ENCODE assay signal across 9 cellular contexts in genomic region chr11:118003021-118003423, GRCh38. TPM values are rescaled to one million over a fixed set of nuclear protein-coding genes. Genes with fewer than 3 reads are reported as not detected.
DNase-seq lines count a peak whose midpoint lies in the region; ATAC-seq lines count a peak whose summit lies in the region.
"Had no signal": no experiment of that assay in that cellular context is flagged by ENCODE, and none has a peak within 500 bp of the region (broad histone marks: within the 10 kb centered on the region; RNA-seq: fewer than 3 reads in every experiment).

No MANE protein-coding gene starts in this region.

- no peaks in the 10 kb centered on the region for H4K20me1 ChIP-seq in Karpas-422 (ENCODE audit: insufficient read depth, low read depth, low read length)

- H3K79me2 ChIP-seq in Karpas-422 (ENCODE audit: low read length) = no peaks in the 10 kb centered on the region

- H3K4me3 ChIP-seq in Karpas-422 (ENCODE audit: low read length) (no peak overlapping the region), esophagus (ENCODE audit: low read depth in 1 of 2, low read length in 2 of 2) (no peak overlapping the region)

- no peaks in the 10 kb centered on the region for H3K9me2 ChIP-seq in Karpas-422 (replicated peaks; ENCODE audit: insufficient read depth, low read length)

- no peak overlapping the region for H3K9ac ChIP-seq in Karpas-422 (ENCODE audit: low read length)

- H2AFZ ChIP-seq in Karpas-422 (ENCODE audit: low read length) = no peak overlapping the region

- no peak for ATAC-seq in HG03135 (IDR thresholded peaks at IDR 0.05; ENCODE audit: unreplicated experiment)

- H3K27me3 ChIP-seq in Karpas-422 (ENCODE audit: low read length) = no peaks in the 10 kb centered on the region
- H3K27me3 ChIP-seq in esophagus (ENCODE audit: control insufficient read depth in 1 of 2, insufficient read depth in 2 of 2, low read length in 2 of 2) = no peaks in the 10 kb centered on the region

- WGBS in esophagus, 2 donors = 52 to 56% methylated on average over 1 of the region's 1 CpG

- H3K27ac ChIP-seq in Karpas-422 (ENCODE audit: low read length) = peak overlapping the region; percentile 57
- peak overlapping the region; percentile 66 to 78 for H3K27ac ChIP-seq in esophagus (ENCODE audit: low read depth in 2 of 2, low read length in 1 of 2)

- H3K4me2 ChIP-seq in Karpas-422 (ENCODE audit: low read depth, low read length, poor library complexity, severe bottlenecking) = no peak overlapping the region

- peaks cover 60% of the 10 kb centered on the region for H3K4me1 ChIP-seq in Karpas-422 (ENCODE audit: low read length)
- H3K4me1 ChIP-seq in esophagus (ENCODE audit: control insufficient read depth in 2 of 2, insufficient read depth in 2 of 2, low read length in 1 of 2) = peaks cover 0 to 7% of the 10 kb centered on the region in 2 donors

- H3K9me3 ChIP-seq in Karpas-422 (ENCODE audit: low read length) = no peaks in the 10 kb centered on the region
- H3K9me3 ChIP-seq in esophagus (ENCODE audit: control insufficient read depth in 2 of 2, insufficient read depth in 1 of 2, low read depth in 1 of 2, low read length in 1 of 2) = no peaks in the 10 kb centered on the region

- DNase-seq in Karpas-422 (no peak), NCI-H1930 (lab: John Stamatoyannopoulos, UW) (no peak), NCI-H82 (lab: John Stamatoyannopoulos, UW) (no peak), NCI-H1105 (lab: John Stamatoyannopoulos, UW) (no peak)
- DNase-seq in activated CD4-positive, alpha-beta T cell treated with anti-CD3 and anti-CD28 coated beads for 48 hours = peak; percentile 70
- DNase-seq in stimulated activated CD8-positive, alpha-beta memory T cell treated with anti-CD3 and anti-CD28 coated beads, Interleukin-4, amount 100 ng/mL, for 48 hours = peak; percentile 76
- DNase-seq: foreskin fibroblast had no signal

- no peaks in the 10 kb centered on the region; the same call in 1 of the 2 replicates for H3K36me3 ChIP-seq in Karpas-422 (ENCODE audit: insufficient read depth, low read length)
- peaks cover 0 to 6% of the 10 kb centered on the region in 2 donors for H3K36me3 ChIP-seq in esophagus (ENCODE audit: control insufficient read depth in 2 of 2, insufficient read depth in 2 of 2, low read length in 1 of 2)

RNA-seq across cellular contexts. Expression of gene IL10RA, which starts 16.8 kb away (rescaled TPM):
- 25.5 and 49.8 TPM in 2 replicates for total RNA-seq in Karpas-422 (2014; rRNA removed; shearing (Covaris generic); ENCODE audit: low replicate concordance)
- polyA plus RNA-seq in esophagus = 1 to 10 TPM; 2.0 to 2.2 TPM

Comparison
In these comparisons a context has a peak if more than half of its experiments do, and no peak if none do; other contexts are left out.
1. DNase-seq: peak in activated CD4-positive, alpha-beta T cell treated with anti-CD3 and anti-CD28 coated beads for 48 hours (single experiment) and stimulated activated CD8-positive, alpha-beta memory T cell treated with anti-CD3 and anti-CD28 coated beads, Interleukin-4, amount 100 ng/mL, for 48 hours (single experiment); none in Karpas-422 (single experiment), NCI-H1930 (0 of 2), NCI-H82 (single experiment) and NCI-H1105 (single experiment).